Comparison of ENCODE assay signal across 26 cellular contexts in genomic region chr12:20199780-20200179, GRCh38.
"Had no signal": no experiment of that assay in that cellular context is flagged by ENCODE, and none has a peak within 500 bp of the region (broad histone marks: within the 10 kb centered on the region; RNA-seq: fewer than 3 reads in every experiment).

No MANE protein-coding gene starts in this region.

- H3K36me3 ChIP-seq: colonic mucosa, esophagus muscularis mucosa, esophagus squamous epithelium, gastrocnemius medialis, gastroesophageal sphincter, heart left ventricle, heart right ventricle had no signal

- DNase-seq: colonic mucosa; cortex of kidney; dermis blood vessel endothelial cell; dorsolateral prefrontal cortex; effector CD4-positive, alpha-beta T cell; effector CD8-positive, alpha-beta T cell; effector memory CD4-positive, alpha-beta T cell; effector memory CD8-positive, alpha-beta T cell; endodermal cell; erythroblast; esophagus squamous epithelium; foreskin fibroblast; foreskin keratinocyte; foreskin melanocyte; gastrocnemius medialis; glutamatergic neuron; head of caudate nucleus; heart left ventricle; heart right ventricle had no signal

- H3K27me3 Mint-ChIP-seq: dendritic cell treated with granulocyte-macrophage colony-stimulating factor and Interleukin-4, amounts not matched to agents 40 ng/mL and 50 ng/mL, for 4 days; effector memory CD8-positive, alpha-beta T cell had no signal

- H3K27ac ChIP-seq: colonic mucosa, coronary artery, dorsolateral prefrontal cortex, epithelial cell of prostate, esophagus muscularis mucosa, esophagus squamous epithelium, foreskin keratinocyte, gastrocnemius medialis, gastroesophageal sphincter, heart left ventricle, heart right ventricle, hepatocyte had no signal

- H3K4me3 Mint-ChIP-seq: dendritic cell treated with granulocyte-macrophage colony-stimulating factor and Interleukin-4, amounts not matched to agents 40 ng/mL and 50 ng/mL, for 4 days; effector memory CD8-positive, alpha-beta T cell; endodermal cell had no signal

- H3K9me3 Mint-ChIP-seq: dendritic cell treated with granulocyte-macrophage colony-stimulating factor and Interleukin-4, amounts not matched to agents 40 ng/mL and 50 ng/mL, for 4 days; effector memory CD8-positive, alpha-beta T cell had no signal

- H3K4me1 ChIP-seq: colonic mucosa, esophagus squamous epithelium, foreskin keratinocyte, gastrocnemius medialis had no signal

- H3K4me3 ChIP-seq: colonic mucosa, coronary artery, dorsolateral prefrontal cortex, esophagus muscularis mucosa, esophagus squamous epithelium, gastrocnemius medialis, gastroesophageal sphincter, heart left ventricle, heart right ventricle, hepatocyte had no signal

- H3K9me3 ChIP-seq: colonic mucosa, esophagus muscularis mucosa, esophagus squamous epithelium, gastrocnemius medialis, gastroesophageal sphincter had no signal

- H3K27ac Mint-ChIP-seq: dendritic cell treated with granulocyte-macrophage colony-stimulating factor and Interleukin-4, amounts not matched to agents 40 ng/mL and 50 ng/mL, for 4 days; effector memory CD8-positive, alpha-beta T cell; endodermal cell had no signal

- ATAC-seq: effector memory CD8-positive, alpha-beta T cell; esophagus mucosa; foreskin keratinocyte; gastrocnemius medialis; gastroesophageal sphincter; heart left ventricle; heart right ventricle had no signal
